Comparison of ENCODE assay signal across 1 cellular context in the genomic region with DNA sequence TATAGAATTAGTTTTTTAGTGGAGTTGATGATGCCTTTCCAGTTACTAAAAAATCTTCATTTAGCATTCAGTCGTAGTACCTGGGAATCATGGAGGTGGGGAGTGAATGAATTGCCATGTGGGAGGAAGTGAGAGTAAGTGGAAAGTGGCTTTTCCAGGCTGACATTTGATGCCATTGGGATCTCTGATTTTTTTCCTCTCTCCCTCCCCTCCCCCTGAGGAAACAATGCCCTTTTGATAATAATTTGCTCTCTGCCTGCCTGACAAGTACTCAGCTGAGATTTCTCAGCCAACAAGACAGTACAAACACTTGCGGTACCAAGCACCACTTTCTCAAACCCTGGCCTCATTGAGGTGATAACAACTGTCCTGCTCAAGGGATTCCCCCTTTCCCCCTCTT.
TF ChIP-seq lines count a peak whose summit lies in the region.

No MANE protein-coding gene starts in this region.

TF ChIP-seq in H1, 55 proteins besides CTCF, POLR2A, EP300 and RAD21:
- TF ChIP-seq CBX8 (IDR thresholded peaks at IDR 0.05; ENCODE audit: borderline replicate concordance, low read depth, low read length), result no peak
- no peak for TF ChIP-seq HDAC2 (IDR thresholded peaks at IDR 0.05; ENCODE audit: borderline replicate concordance in 1 of 2, low read depth in 2 of 2, low read length in 2 of 2)
- TF ChIP-seq, protein P1, sequence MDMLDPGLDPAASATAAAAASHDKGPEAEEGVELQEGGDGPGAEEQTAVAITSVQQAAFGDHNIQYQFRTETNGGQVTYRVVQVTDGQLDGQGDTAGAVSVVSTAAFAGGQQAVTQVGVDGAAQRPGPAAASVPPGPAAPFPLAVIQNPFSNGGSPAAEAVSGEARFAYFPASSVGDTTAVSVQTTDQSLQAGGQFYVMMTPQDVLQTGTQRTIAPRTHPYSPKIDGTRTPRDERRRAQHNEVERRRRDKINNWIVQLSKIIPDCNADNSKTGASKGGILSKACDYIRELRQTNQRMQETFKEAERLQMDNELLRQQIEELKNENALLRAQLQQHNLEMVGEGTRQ (IDR thresholded peaks at IDR 0.05; ENCODE audit: low read length), result no peak
- no peak for TF ChIP-seq JUND (IDR thresholded peaks at IDR 0.05; ENCODE audit: low read length)
- TF ChIP-seq FOSL1 (IDR thresholded peaks at IDR 0.05; ENCODE audit: insufficient read depth, low read depth, low read length), result no peak
- TF ChIP-seq HDAC6 (IDR thresholded peaks at IDR 0.05; ENCODE audit: low read depth, low read length), result no peak
- TF ChIP-seq TBP (IDR thresholded peaks at IDR 0.05; ENCODE audit: low read depth, low read length), result no peak
- no peak for TF ChIP-seq TEAD4 (IDR thresholded peaks at IDR 0.05; ENCODE audit: low read depth, low read length)
